11 cellular contexts compared by ENCODE assay signal in genomic region chr1:167669209-167670139, GRCh38. TPM values are rescaled to one million over a fixed set of nuclear protein-coding genes. Genes with fewer than 3 reads are reported as not detected.
DNase-seq lines count a peak whose midpoint lies in the region; ATAC-seq and TF ChIP-seq lines count a peak whose summit lies in the region.
"Had no signal": no experiment of that assay in that cellular context is flagged by ENCODE, and none has a peak within 500 bp of the region (broad histone marks: within the 10 kb centered on the region; RNA-seq: fewer than 3 reads in every experiment).

No MANE protein-coding gene starts in this region.

- H2AFZ ChIP-seq in DND-41 (ENCODE audit: low read depth, low read length) = no peak overlapping the region

- H3K27ac ChIP-seq in DND-41 (ENCODE audit: low read length) (peak overlapping the region; percentile 19; the same call in 1 of the 2 replicates), foreskin keratinocyte (no peak overlapping the region)
- H3K27ac ChIP-seq: SK-N-MC, upper lobe of left lung had no signal

- H3K36me3 ChIP-seq in DND-41 (ENCODE audit: insufficient read depth, low read length) = peaks cover 83% of the 10 kb centered on the region
- H3K36me3 ChIP-seq: upper lobe of left lung had no signal

- H4K20me1 ChIP-seq in DND-41 (ENCODE audit: insufficient read depth, low read length) = peaks cover 83% of the 10 kb centered on the region

- TF ChIP-seq CTCF in DND-41 (IDR thresholded peaks at IDR 0.05; ENCODE audit: borderline replicate concordance, extremely low read depth, low read length, poor library complexity, severe bottlenecking) = no peak
- TF ChIP-seq CTCF in foreskin keratinocyte (conservative IDR thresholded peaks at IDR 0.05) = no peak

- no peaks in the 10 kb centered on the region for H3K27me3 ChIP-seq in DND-41 (ENCODE audit: insufficient read depth, low read length, poor library complexity)
- no peaks in the 10 kb centered on the region for H3K27me3 ChIP-seq in foreskin keratinocyte
- H3K27me3 ChIP-seq: upper lobe of left lung had no signal

- no peaks in the 10 kb centered on the region for H3K9me3 ChIP-seq in DND-41 (ENCODE audit: insufficient read depth, low read length, severe bottlenecking)
- H3K9me3 ChIP-seq: upper lobe of left lung had no signal

- DNase-seq in DND-41 = no peak
- no peak for DNase-seq in foreskin keratinocyte
- DNase-seq in SHP77 (lab: John Stamatoyannopoulos, UW) = no peak
- no peak for DNase-seq in DMS153 (lab: John Stamatoyannopoulos, UW)
- no peak for DNase-seq in putamen (ENCODE audit: low spot score)
- DNase-seq in stimulated activated CD8-positive, alpha-beta memory T cell treated with anti-CD3 and anti-CD28 coated beads, Interleukin-4, amount 100 ng/mL, for 48 hours = no peak
- DNase-seq: glutamatergic neuron, upper lobe of left lung had no signal

- no peak overlapping the region for H3K4me3 ChIP-seq in DND-41 (ENCODE audit: low read depth in 1 of 2, low read length in 2 of 2)
- H3K4me3 ChIP-seq: SK-N-MC, upper lobe of left lung had no signal

- ATAC-seq in DND-41 (ENCODE audit: insufficient read depth, low read depth) (no peak), GM19438 (IDR thresholded peaks at IDR 0.05; ENCODE audit: low read depth, unreplicated experiment) (peak; percentile 53), HG03432 (IDR thresholded peaks at IDR 0.05; ENCODE audit: unreplicated experiment) (peak; percentile 65), foreskin keratinocyte (peak; percentile 17)

- no peaks in the 10 kb centered on the region for H3K4me1 ChIP-seq in DND-41 (ENCODE audit: insufficient read depth, low read length)
- H3K4me1 ChIP-seq in foreskin keratinocyte = peaks cover 1% of the 10 kb centered on the region

- H3K79me2 ChIP-seq in DND-41 (ENCODE audit: insufficient read depth, low read length) = peaks cover 100% of the 10 kb centered on the region

- H3K9ac ChIP-seq in DND-41 (ENCODE audit: low read depth, low read length) = no peak overlapping the region

- no peak overlapping the region for H3K4me2 ChIP-seq in DND-41 (ENCODE audit: insufficient read depth, low read length)

RNA-seq across cellular contexts. Expression of gene RCSD1, which starts 39.4 kb away (rescaled TPM):
- 0.04 TPM in 1 of 2 replicates, not detected in the other for total RNA-seq in foreskin keratinocyte
- polyA plus RNA-seq in foreskin keratinocyte = 0.02 and 0.03 TPM in 2 replicates

RNA-seq across cellular contexts. Expression of gene MPZL1, which starts 52.3 kb away (rescaled TPM):
- total RNA-seq in foreskin keratinocyte = 125 TPM in 2 replicates
- 71.4 and 86.1 TPM in 2 replicates for polyA plus RNA-seq in foreskin keratinocyte
